Comparison of ENCODE assay signal across 1 cellular context in genomic region chr19:45135176-45135575, GRCh38.
TF ChIP-seq lines count a peak whose summit lies in the region.

No MANE protein-coding gene starts in this region.

TF ChIP-seq in WTC11, 78 proteins besides CTCF, POLR2A, EP300 and RAD21:
- TF ChIP-seq E2F1 (CRISPR knock-in tag; IDR thresholded peaks at IDR 0.05) (no peak), NR1H2 (CRISPR knock-in tag; IDR thresholded peaks at IDR 0.05) (no peak), ZNF425 (CRISPR knock-in tag; conservative IDR thresholded peaks at IDR 0.05) (no peak), FOXP4 (CRISPR knock-in tag; IDR thresholded peaks at IDR 0.05) (no peak), FOXK1 (CRISPR knock-in tag; IDR thresholded peaks at IDR 0.05) (no peak), HMGA2 (CRISPR knock-in tag; IDR thresholded peaks at IDR 0.05) (no peak), IRF1 (CRISPR knock-in tag; IDR thresholded peaks at IDR 0.05) (no peak), TEAD4 (CRISPR knock-in tag; IDR thresholded peaks at IDR 0.05) (no peak), AR (CRISPR knock-in tag; IDR thresholded peaks at IDR 0.05) (no peak), GABPB1 (CRISPR knock-in tag; IDR thresholded peaks at IDR 0.05) (no peak), EMX1 (CRISPR knock-in tag; IDR thresholded peaks at IDR 0.05) (no peak), ZNF121 (CRISPR knock-in tag; IDR thresholded peaks at IDR 0.05) (no peak), OVOL2 (CRISPR knock-in tag; IDR thresholded peaks at IDR 0.05; ENCODE audit: borderline replicate concordance) (no peak), ATF3 (CRISPR knock-in tag; conservative IDR thresholded peaks at IDR 0.05) (no peak), PRDM15 (CRISPR knock-in tag; IDR thresholded peaks at IDR 0.05) (no peak), FOXP1 (CRISPR knock-in tag; IDR thresholded peaks at IDR 0.05; ENCODE audit: borderline replicate concordance) (no peak), IRF2 (CRISPR knock-in tag; IDR thresholded peaks at IDR 0.05; ENCODE audit: borderline replicate concordance, low read depth) (no peak)
